In genomic region chr9:82212885-82213284, GRCh38 we compare ENCODE assay signal across 34 cellular contexts.
"Had no signal": no experiment of that assay in that cellular context is flagged by ENCODE, and none has a peak within 500 bp of the region (broad histone marks: within the 10 kb centered on the region; RNA-seq: fewer than 3 reads in every experiment).

No MANE protein-coding gene starts in this region.

- H3K27ac ChIP-seq: KMS-11 had no signal

- H3K9me3 ChIP-seq: MG63 had no signal

- H3K9ac ChIP-seq: KMS-11 had no signal

- DNase-seq: Karpas-422, Kasumi-1, MG63, MM.1S, MV-4-11, NCI-H1048, NCI-H1092, NCI-H1092 treated with DMSO at 0.1 percent for 48 hours, NCI-H1105, NCI-H1105 treated with DMSO at 0.1 percent for 48 hours, NCI-H1417, NCI-H1417 treated with DMSO at 0.1 percent for 48 hours, NCI-H1436, NCI-H1436 treated with DMSO at 0.1 percent for 48 hours, NCI-H146, NCI-H1694, NCI-H1694 treated with DMSO at 0.1 percent for 48 hours, NCI-H187, NCI-H187 treated with DMSO at 0.1 percent for 48 hours, NCI-H1930, NCI-H2029, NCI-H2029 treated with DMSO at 0.1 percent for 48 hours, NCI-H2081, NCI-H2081 treated with DMSO at 0.1 percent for 48 hours, NCI-H2107, NCI-H2171, NCI-H2171 treated with DMSO at 0.1 percent for 48 hours, NCI-H2227 treated with DMSO at 0.1 percent for 48 hours, NCI-H226, NCI-H345, NCI-H446, NCI-H446 treated with DMSO at 0.1 percent for 48 hours, NCI-H510A had no signal

- H3K4me3 ChIP-seq: MG63 had no signal

- H3K27me3 ChIP-seq: MG63 had no signal

- H3K36me3 ChIP-seq: MG63 had no signal

- H3K4me2 ChIP-seq: KMS-11 had no signal
